In the genomic region with DNA sequence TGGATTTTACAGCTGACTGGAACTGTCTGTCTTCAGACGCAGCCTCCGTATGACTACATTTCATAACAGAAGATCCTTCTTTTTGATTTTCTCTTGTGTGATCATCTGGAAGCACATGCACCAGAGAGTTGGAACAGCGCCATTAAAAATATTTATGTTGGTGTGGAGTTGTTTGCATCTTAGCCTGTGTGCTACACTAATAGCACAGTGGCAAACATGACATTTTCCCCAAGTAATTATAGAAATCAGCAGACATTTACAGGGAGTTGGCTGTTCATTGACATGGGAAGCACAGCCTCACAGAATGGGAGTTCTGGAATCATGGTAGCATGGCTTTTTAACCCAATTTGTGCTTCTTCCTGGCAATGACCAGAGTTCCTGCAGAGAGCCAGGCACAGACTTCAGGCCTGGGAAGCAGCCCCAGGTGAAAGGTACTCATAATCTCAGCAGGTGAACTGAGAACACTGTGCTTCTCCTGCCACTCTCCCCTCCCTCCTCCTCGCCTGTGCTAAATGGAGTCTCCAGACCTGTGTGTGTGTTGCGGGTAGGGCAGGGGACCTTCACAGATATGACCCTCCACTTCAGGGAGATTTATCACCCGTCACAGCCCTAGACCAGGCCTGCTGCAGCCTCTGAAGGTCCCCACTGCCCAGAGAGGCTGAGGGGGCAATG, we compare ENCODE assay signal across 18 cellular contexts.
DNase-seq lines count a peak whose midpoint lies in the region; ATAC-seq and TF ChIP-seq lines count a peak whose summit lies in the region.
"Had no signal": no experiment of that assay in that cellular context is flagged by ENCODE, and none has a peak within 500 bp of the region (broad histone marks: within the 10 kb centered on the region; RNA-seq: fewer than 3 reads in every experiment).

No MANE protein-coding gene starts in this region.

- H3K27me3 ChIP-seq in mammary epithelial cell (ENCODE audit: insufficient read depth, low read length) (peaks cover 2% of the 10 kb centered on the region), SK-N-SH (ENCODE audit: insufficient read depth) (no peaks in the 10 kb centered on the region)
- H3K27me3 ChIP-seq: ascending aorta, ovary, uterus had no signal

- H3K27ac Mint-ChIP-seq in stimulated activated naive B cell treated with anti-CD40 and anti-IgM and Interleukin-4, amounts not matched to agents 10 μg/mL and 1 μg/mL and 100 μg/mL, for 72 hours, result no peak overlapping the region
- H3K27ac Mint-ChIP-seq: endodermal cell, memory B cell, T-cell had no signal

- no peaks in the 10 kb centered on the region for H3K9me3 Mint-ChIP-seq in stimulated activated naive B cell treated with anti-CD40 and anti-IgM and Interleukin-4, amounts not matched to agents 10 μg/mL and 1 μg/mL and 100 μg/mL, for 72 hours
- H3K9me3 Mint-ChIP-seq: activated T-cell treated with anti-CD3 and anti-CD28 coated beads, Interleukin-2, amount 50 U/mL, for 4 hours; endodermal cell; memory B cell; T-cell had no signal

- H3K27ac ChIP-seq in mammary epithelial cell (ENCODE audit: insufficient read depth, low read depth, low read length) (no peak overlapping the region), SK-N-SH (ENCODE audit: low read depth in 2 of 2, low read length in 1 of 2) (no peak overlapping the region; a peak in 1 of 4 replicates)
- H3K27ac ChIP-seq: ascending aorta, ovary, uterus had no signal

- no peaks in the 10 kb centered on the region for H3K4me1 Mint-ChIP-seq in stimulated activated naive B cell treated with anti-CD40 and anti-IgM and Interleukin-4, amounts not matched to agents 10 μg/mL and 1 μg/mL and 100 μg/mL, for 72 hours
- H3K4me1 Mint-ChIP-seq: memory B cell had no signal

- H3K79me2 ChIP-seq in mammary epithelial cell (ENCODE audit: insufficient read depth, low read length) (no peaks in the 10 kb centered on the region), SK-N-SH (ENCODE audit: insufficient read depth) (no peaks in the 10 kb centered on the region)

- H3K36me3 ChIP-seq in mammary epithelial cell (ENCODE audit: insufficient read depth, low read length) (no peaks in the 10 kb centered on the region), SK-N-SH (replicated peaks in 1 of 2; ENCODE audit: control insufficient read depth in 1 of 2, insufficient read depth in 2 of 2, low read length in 1 of 2) (no peaks in the 10 kb centered on the region)
- H3K36me3 ChIP-seq: ovary, uterus had no signal

- H3K27me3 Mint-ChIP-seq in stimulated activated naive B cell treated with anti-CD40 and anti-IgM and Interleukin-4, amounts not matched to agents 10 μg/mL and 1 μg/mL and 100 μg/mL, for 72 hours, result no peaks in the 10 kb centered on the region
- H3K27me3 Mint-ChIP-seq: T-cell had no signal

- intact Hi-C loops in mammary epithelial cell (cut with micrococcal nuclease), result no loop called here

- H3K4me1 ChIP-seq in mammary epithelial cell (ENCODE audit: insufficient read depth, low read length), result no peaks in the 10 kb centered on the region
- H3K4me1 ChIP-seq in SK-N-SH (ENCODE audit: control insufficient read depth in 1 of 2, insufficient read depth in 2 of 2, low read depth in 1 of 2, low read length in 1 of 2), result peaks cover 0 to 14% of the 10 kb centered on the region in 2 experiments; a peak in 1 of 4 replicates
- H3K4me1 ChIP-seq: uterus had no signal

- no peaks in the 10 kb centered on the region for H3K9me2 ChIP-seq in SK-N-SH

- no peak overlapping the region for H3K4me2 ChIP-seq in mammary epithelial cell (ENCODE audit: insufficient read depth, low read depth, low read length)
- H3K4me2 ChIP-seq in SK-N-SH, result no peak overlapping the region

- H3K9ac ChIP-seq in mammary epithelial cell (ENCODE audit: insufficient read depth, low read length) (no peak overlapping the region), SK-N-SH (no peak overlapping the region)

- no peak for TF ChIP-seq EP300 in SK-N-SH (IDR thresholded peaks at IDR 0.05; ENCODE audit: borderline replicate concordance in 1 of 2, low read depth in 1 of 2, low read length in 1 of 2)

- H3K36me3 Mint-ChIP-seq in stimulated activated naive B cell treated with anti-CD40 and anti-IgM and Interleukin-4, amounts not matched to agents 10 μg/mL and 1 μg/mL and 100 μg/mL, for 72 hours, result peaks cover 0 to 6% of the 10 kb centered on the region in 2 donors

- no peak for ATAC-seq in stimulated activated naive B cell treated with anti-CD40 and anti-IgM and Interleukin-4, amounts not matched to agents 10 μg/mL and 1 μg/mL and 100 μg/mL, for 72 hours (replicated peaks)
- ATAC-seq in HG03520 (IDR thresholded peaks at IDR 0.05; ENCODE audit: unreplicated experiment), result no peak
- ATAC-seq: activated T-cell treated with anti-CD3 and anti-CD28 coated beads, Interleukin-2, amount 50 U/mL, for 4 hours; T-cell had no signal

- no peaks in the 10 kb centered on the region for H3F3A ChIP-seq in SK-N-SH (replicated peaks; ENCODE audit: insufficient read depth)

- POLR2A ChIA-PET in SK-N-SH (lab: Yijun Ruan, JAX), result no interaction called here

- in situ Hi-C loops in T47D (cut with HindIII; ENCODE audit: low pct_unique_long_range_greater_than_20kb, low sequenced_read_pairs), result no loop called here
- in situ Hi-C loops in mammary epithelial cell (cut with MboI; ENCODE audit: low sequenced_read_pairs in 2 of 2), result no loop called here

- CTCF ChIA-PET in mammary epithelial cell (lab: Charles Lee; ENCODE audit: low non-redundant PET) (no interaction called here), SK-N-SH (lab: Yijun Ruan, JAX) (no interaction called here)

- H3K9me3 ChIP-seq in mammary epithelial cell (replicated peaks; ENCODE audit: insufficient read depth, low read length) (no peaks in the 10 kb centered on the region), SK-N-SH (no peaks in the 10 kb centered on the region)
- H3K9me3 ChIP-seq: ascending aorta, ovary, uterus had no signal

- peak; percentile 16 to 67 for DNase-seq in T47D (ENCODE audit: low read depth in 1 of 2, low spot score in 1 of 2)
- no peak for DNase-seq in mammary epithelial cell
- DNase-seq in SK-N-SH, result peak; percentile 39
- DNase-seq in fibroblast of the aortic adventitia (ENCODE audit: low read depth), result peak; percentile 8
- DNase-seq in stimulated activated naive B cell treated with anti-CD40 and anti-IgM and Interleukin-4, amounts not matched to agents 10 μg/mL and 1 μg/mL and 100 μg/mL, for 72 hours, result no peak
- DNase-seq in activated T-cell treated with anti-CD3 and anti-CD28 coated beads, Interleukin-2, amount 50 U/mL, for 48 hours, result no peak
- DNase-seq in HK-2 (ENCODE audit: unreplicated experiment), result no peak
- DNase-seq: activated T-cell treated with anti-CD3 and anti-CD28 coated beads, Interleukin-2, amount 50 U/mL, for 4 hours; hippocampal formation; NCI-H1930; ovary; stimulated activated CD4-positive, alpha-beta T cell treated with anti-CD3 and anti-CD28 coated beads, Interleukin-1b, Interleukin-23, amount 100 ng/mL, for 48 hours; T-cell; uterus had no signal

- 83% methylated on average over 6 of the region's 6 CpGs for WGBS in mammary epithelial cell (ENCODE audit: low coverage, missing lambda C conversion rate)
- 70% methylated on average over 6 of the region's 6 CpGs for WGBS in SK-N-SH (ENCODE audit: low lambda C conversion rate)

- H2AFZ ChIP-seq in mammary epithelial cell (ENCODE audit: low read depth, low read length) (no peak overlapping the region), SK-N-SH (ENCODE audit: low read depth) (no peak overlapping the region)

- no peak overlapping the region for H3K4me3 Mint-ChIP-seq in stimulated activated naive B cell treated with anti-CD40 and anti-IgM and Interleukin-4, amounts not matched to agents 10 μg/mL and 1 μg/mL and 100 μg/mL, for 72 hours
- H3K4me3 Mint-ChIP-seq: activated T-cell treated with anti-CD3 and anti-CD28 coated beads, Interleukin-2, amount 50 U/mL, for 4 hours; endodermal cell; memory B cell; T-cell had no signal

- dilution Hi-C loops in mammary epithelial cell (cut with HindIII; ENCODE audit: low sequenced_read_pairs), result no loop called here

- no peak for TF ChIP-seq RAD21 in SK-N-SH (IDR thresholded peaks at IDR 0.05; ENCODE audit: low read length)

- no peak for TF ChIP-seq CTCF in mammary epithelial cell (conservative IDR thresholded peaks at IDR 0.05 in 1 of 2, IDR thresholded peaks at IDR 0.05 in 1 of 2; ENCODE audit: extremely low read depth in 1 of 2, insufficient read depth in 1 of 2, low read depth in 1 of 2, low read length in 2 of 2)
- no peak for TF ChIP-seq CTCF in SK-N-SH (IDR thresholded peaks at IDR 0.05)
- no peak for TF ChIP-seq CTCF in fibroblast of the aortic adventitia (IDR thresholded peaks at IDR 0.05; ENCODE audit: insufficient read depth, low read length)

- H3K4me3 ChIP-seq in mammary epithelial cell (replicated peaks in 1 of 3; ENCODE audit: insufficient read depth in 1 of 3, low read depth in 2 of 3, low read length in 3 of 3), result no peak overlapping the region
- no peak overlapping the region for H3K4me3 ChIP-seq in SK-N-SH (ENCODE audit: low read depth in 2 of 2, low read length in 1 of 2)
- H3K4me3 ChIP-seq in fibroblast of the aortic adventitia (ENCODE audit: low read depth, low read length), result no peak overlapping the region
- H3K4me3 ChIP-seq: ascending aorta, ovary, uterus had no signal

- H4K20me1 ChIP-seq in mammary epithelial cell (ENCODE audit: insufficient read depth, low read length) (no peaks in the 10 kb centered on the region), SK-N-SH (ENCODE audit: insufficient read depth) (no peaks in the 10 kb centered on the region)

- BruUV-seq in mammary epithelial cell (replicated peaks; lab: Mats Ljungman, UMichigan), result no TSS peak

TF ChIP-seq in SK-N-SH, 30 proteins besides CTCF, POLR2A, EP300 and RAD21 (continues in another document):
- no peak for TF ChIP-seq NRF1 (IDR thresholded peaks at IDR 0.05; ENCODE audit: low read depth, low read length)
- no peak for TF ChIP-seq GABPA (IDR thresholded peaks at IDR 0.05; ENCODE audit: low read depth)
- TF ChIP-seq CHD2 (IDR thresholded peaks at IDR 0.05; ENCODE audit: low read length, partially characterized antibody), result no peak
- TF ChIP-seq TAF1 (IDR thresholded peaks at IDR 0.05; ENCODE audit: borderline replicate concordance, low read depth, low read length), result no peak
- TF ChIP-seq POLR2AphosphoS5 (IDR thresholded peaks at IDR 0.05; ENCODE audit: low read depth, low read length), result no peak
- TF ChIP-seq RCOR1 (IDR thresholded peaks at IDR 0.05; ENCODE audit: low read length), result no peak; the same call in 1 of the 2 replicates
- TF ChIP-seq, protein P1, sequence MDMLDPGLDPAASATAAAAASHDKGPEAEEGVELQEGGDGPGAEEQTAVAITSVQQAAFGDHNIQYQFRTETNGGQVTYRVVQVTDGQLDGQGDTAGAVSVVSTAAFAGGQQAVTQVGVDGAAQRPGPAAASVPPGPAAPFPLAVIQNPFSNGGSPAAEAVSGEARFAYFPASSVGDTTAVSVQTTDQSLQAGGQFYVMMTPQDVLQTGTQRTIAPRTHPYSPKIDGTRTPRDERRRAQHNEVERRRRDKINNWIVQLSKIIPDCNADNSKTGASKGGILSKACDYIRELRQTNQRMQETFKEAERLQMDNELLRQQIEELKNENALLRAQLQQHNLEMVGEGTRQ (IDR thresholded peaks at IDR 0.05; ENCODE audit: borderline replicate concordance, low read depth, low read length), result no peak
- no peak for TF ChIP-seq NFIC (IDR thresholded peaks at IDR 0.05; ENCODE audit: borderline replicate concordance)
- TF ChIP-seq FOXJ3 (CRISPR knock-in tag; IDR thresholded peaks at IDR 0.05), result no peak
- no peak for TF ChIP-seq TEAD4 (IDR thresholded peaks at IDR 0.05; ENCODE audit: borderline replicate concordance, insufficient read depth)

Comparison
In these comparisons a context has a peak if more than half of its experiments do, and no peak if none do; other contexts are left out.
1. DNase-seq: peak in T47D (2 of 2), SK-N-SH (single experiment) and fibroblast of the aortic adventitia (single experiment); none in mammary epithelial cell (single experiment), stimulated activated naive B cell treated with anti-CD40 and anti-IgM and Interleukin-4, amounts not matched to agents 10 μg/mL and 1 μg/mL and 100 μg/mL, for 72 hours (single experiment), activated T-cell treated with anti-CD3 and anti-CD28 coated beads, Interleukin-2, amount 50 U/mL, for 48 hours (0 of 2) and HK-2 (single experiment).